ENCODE assay signal across 1 cellular context in genomic region chr22:29219881-29220670, GRCh38.
TF ChIP-seq lines count a peak whose summit lies in the region.

No MANE protein-coding gene starts in this region.

TF ChIP-seq in Ishikawa, 13 proteins besides CTCF, POLR2A, EP300 and RAD21:
- 0 out of 2 replicates have a peak, but pooled peaks have one; percentile 13 for TF ChIP-seq YY1 (IDR thresholded peaks at IDR 0.05; ENCODE audit: low read depth)
- TF ChIP-seq TEAD4 (IDR thresholded peaks at IDR 0.05), result no peak
